Comparison of ENCODE assay signal across 22 cellular contexts in genomic region chr1:48048980-48049379, GRCh38. TPM values are rescaled to one million over a fixed set of nuclear protein-coding genes. Genes with fewer than 3 reads are reported as not detected.
DNase-seq lines count a peak whose midpoint lies in the region; ATAC-seq, FAIRE-seq and TF ChIP-seq lines count a peak whose summit lies in the region.
"Had no signal": no experiment of that assay in that cellular context is flagged by ENCODE, and none has a peak within 500 bp of the region (broad histone marks: within the 10 kb centered on the region; RNA-seq: fewer than 3 reads in every experiment).

No MANE protein-coding gene starts in this region.

- peaks cover 8% of the 10 kb centered on the region for H3K4me1 Mint-ChIP-seq in WTC11
- H3K4me1 Mint-ChIP-seq: CD8-positive, alpha-beta memory T cell had no signal

- H3K9me3 ChIP-seq in esophagus muscularis mucosa (no peaks in the 10 kb centered on the region), right atrium auricular region (no peaks in the 10 kb centered on the region)

- ATAC-seq in WTC11 = peak; percentile 38; the same call in 1 of the 2 replicates
- peak; percentile 58 for ATAC-seq in sciatic nerve
- ATAC-seq: HepG2 had no signal

- no peak for FAIRE-seq in D721Med (lab: Jason Lieb, UNC)
- FAIRE-seq: H54, HepG2, RCC 7860 had no signal

- intact Hi-C loops in esophagus muscularis mucosa (cut with DNase I) (no loop called here), sciatic nerve (cut with DNase I) (no loop called here)

- CTCF ChIA-PET in WTC11 (lab: Charles Lee) = interaction anchor here (0.9 to 5.5 kb wide), 3 partner anchors 12 to 51 kb away, joined by 3 to 25 read pairs (median 4); partner anchors contain the start of gene TRABD2B

- H3K27ac ChIP-seq in esophagus muscularis mucosa (replicated peaks in 1 of 4) = peak overlapping the region in 3 of 4 donors; percentile 20 to 47 (median 42)
- peak overlapping the region; percentile 52 to 80 for H3K27ac ChIP-seq in right atrium auricular region
- H3K27ac ChIP-seq: SK-N-MC had no signal

- H3K4me3 Mint-ChIP-seq in WTC11 = no peak overlapping the region
- H3K4me3 Mint-ChIP-seq: CD8-positive, alpha-beta memory T cell had no signal

- no peak for TF ChIP-seq EP300 in esophagus muscularis mucosa (IDR thresholded peaks at IDR 0.05)

- peaks cover 9 to 46% (median 33%) of the 10 kb centered on the region in 4 donors for H3K4me1 ChIP-seq in esophagus muscularis mucosa
- peaks cover 0 to 76% of the 10 kb centered on the region in 2 donors for H3K4me1 ChIP-seq in right atrium auricular region

- H3K36me3 ChIP-seq in esophagus muscularis mucosa (no peaks in the 10 kb centered on the region), right atrium auricular region (no peaks in the 10 kb centered on the region)

- 76% methylated on average over 7 of the region's 7 CpGs for WGBS in esophagus muscularis mucosa

- H3K27me3 Mint-ChIP-seq in WTC11 (ENCODE audit: low read depth) = peaks cover 40% of the 10 kb centered on the region

- H3K27me3 ChIP-seq in esophagus muscularis mucosa (no peaks in the 10 kb centered on the region), right atrium auricular region (no peaks in the 10 kb centered on the region)

- H3K9me3 Mint-ChIP-seq in WTC11 = no peaks in the 10 kb centered on the region

- no peak overlapping the region for H3K4me3 ChIP-seq in esophagus muscularis mucosa
- no peak overlapping the region for H3K4me3 ChIP-seq in right atrium auricular region
- H3K4me3 ChIP-seq: SK-N-MC had no signal

- no peak for TF ChIP-seq CTCF in WTC11 (IDR thresholded peaks at IDR 0.05)
- no peak for TF ChIP-seq CTCF in esophagus muscularis mucosa (IDR thresholded peaks at IDR 0.05)
- TF ChIP-seq CTCF in right atrium auricular region (IDR thresholded peaks at IDR 0.05) = no peak
- TF ChIP-seq CTCF in D721Med (IDR thresholded peaks at IDR 0.05; ENCODE audit: insufficient read depth, missing control alignments) = no peak

- no peaks in the 10 kb centered on the region for H3K36me3 Mint-ChIP-seq in WTC11
- H3K36me3 Mint-ChIP-seq: CD8-positive, alpha-beta memory T cell had no signal

- no peak overlapping the region for H3K27ac Mint-ChIP-seq in WTC11
- H3K27ac Mint-ChIP-seq: CD8-positive, alpha-beta memory T cell had no signal

- POLR2A ChIA-PET in WTC11 (lab: Charles Lee) = no interaction called here

- DNase-seq in WTC11 (ENCODE audit: low spot score) (no peak), esophagus muscularis mucosa (ENCODE audit: extremely low spot score) (no peak), right atrium auricular region (ENCODE audit: low spot score) (no peak), sciatic nerve (ENCODE audit: low spot score) (no peak), SW 1271 (lab: John Stamatoyannopoulos, UW) (no peak), D721Med (ENCODE audit: insufficient read length, low spot score) (no peak), cerebellar cortex (ENCODE audit: low spot score) (no peak), NCI-H1436 (lab: John Stamatoyannopoulos, UW) (no peak)
- DNase-seq: ACHN; C1 segment of cervical spinal cord; CD8-positive, alpha-beta memory T cell; DMS79 treated with DMSO at 0.1 percent for 48 hours; KBM-7; NCI-H1105 treated with DMSO at 0.1 percent for 48 hours; NCI-H187; NCI-H345; NCI-H526; SHP77 had no signal

- TF ChIP-seq POLR2A in esophagus muscularis mucosa (IDR thresholded peaks at IDR 0.05; ENCODE audit: low read depth) = no peak

TF ChIP-seq in WTC11, 78 proteins besides CTCF, POLR2A, EP300 and RAD21 (continues in another document):
- no peak for TF ChIP-seq ZNF138 (CRISPR knock-in tag; conservative IDR thresholded peaks at IDR 0.05)
- TF ChIP-seq ZNF121 (CRISPR knock-in tag; IDR thresholded peaks at IDR 0.05) = no peak
- TF ChIP-seq, protein P1, sequence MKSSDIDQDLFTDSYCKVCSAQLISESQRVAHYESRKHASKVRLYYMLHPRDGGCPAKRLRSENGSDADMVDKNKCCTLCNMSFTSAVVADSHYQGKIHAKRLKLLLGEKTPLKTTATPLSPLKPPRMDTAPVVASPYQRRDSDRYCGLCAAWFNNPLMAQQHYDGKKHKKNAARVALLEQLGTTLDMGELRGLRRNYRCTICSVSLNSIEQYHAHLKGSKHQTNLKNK (CRISPR knock-in tag; IDR thresholded peaks at IDR 0.05) = no peak
- TF ChIP-seq, protein P2, sequence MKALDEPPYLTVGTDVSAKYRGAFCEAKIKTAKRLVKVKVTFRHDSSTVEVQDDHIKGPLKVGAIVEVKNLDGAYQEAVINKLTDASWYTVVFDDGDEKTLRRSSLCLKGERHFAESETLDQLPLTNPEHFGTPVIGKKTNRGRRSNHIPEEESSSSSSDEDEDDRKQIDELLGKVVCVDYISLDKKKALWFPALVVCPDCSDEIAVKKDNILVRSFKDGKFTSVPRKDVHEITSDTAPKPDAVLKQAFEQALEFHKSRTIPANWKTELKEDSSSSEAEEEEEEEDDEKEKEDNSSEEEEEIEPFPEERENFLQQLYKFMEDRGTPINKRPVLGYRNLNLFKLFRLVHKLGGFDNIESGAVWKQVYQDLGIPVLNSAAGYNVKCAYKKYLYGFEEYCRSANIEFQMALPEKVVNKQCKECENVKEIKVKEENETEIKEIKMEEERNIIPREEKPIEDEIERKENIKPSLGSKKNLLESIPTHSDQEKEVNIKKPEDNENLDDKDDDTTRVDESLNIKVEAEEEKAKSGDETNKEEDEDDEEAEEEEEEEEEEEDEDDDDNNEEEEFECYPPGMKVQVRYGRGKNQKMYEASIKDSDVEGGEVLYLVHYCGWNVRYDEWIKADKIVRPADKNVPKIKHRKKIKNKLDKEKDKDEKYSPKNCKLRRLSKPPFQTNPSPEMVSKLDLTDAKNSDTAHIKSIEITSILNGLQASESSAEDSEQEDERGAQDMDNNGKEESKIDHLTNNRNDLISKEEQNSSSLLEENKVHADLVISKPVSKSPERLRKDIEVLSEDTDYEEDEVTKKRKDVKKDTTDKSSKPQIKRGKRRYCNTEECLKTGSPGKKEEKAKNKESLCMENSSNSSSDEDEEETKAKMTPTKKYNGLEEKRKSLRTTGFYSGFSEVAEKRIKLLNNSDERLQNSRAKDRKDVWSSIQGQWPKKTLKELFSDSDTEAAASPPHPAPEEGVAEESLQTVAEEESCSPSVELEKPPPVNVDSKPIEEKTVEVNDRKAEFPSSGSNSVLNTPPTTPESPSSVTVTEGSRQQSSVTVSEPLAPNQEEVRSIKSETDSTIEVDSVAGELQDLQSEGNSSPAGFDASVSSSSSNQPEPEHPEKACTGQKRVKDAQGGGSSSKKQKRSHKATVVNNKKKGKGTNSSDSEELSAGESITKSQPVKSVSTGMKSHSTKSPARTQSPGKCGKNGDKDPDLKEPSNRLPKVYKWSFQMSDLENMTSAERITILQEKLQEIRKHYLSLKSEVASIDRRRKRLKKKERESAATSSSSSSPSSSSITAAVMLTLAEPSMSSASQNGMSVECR (CRISPR knock-in tag; IDR thresholded peaks at IDR 0.05; ENCODE audit: borderline replicate concordance) = no peak
- no peak for TF ChIP-seq CREB1 (CRISPR knock-in tag; IDR thresholded peaks at IDR 0.05)
- TF ChIP-seq ATF3 (CRISPR knock-in tag; conservative IDR thresholded peaks at IDR 0.05) = no peak
- no peak for TF ChIP-seq HMGA2 (CRISPR knock-in tag; IDR thresholded peaks at IDR 0.05)
- no peak for TF ChIP-seq SMAD3 (CRISPR knock-in tag; IDR thresholded peaks at IDR 0.05; ENCODE audit: borderline replicate concordance)
- TF ChIP-seq, protein P3, sequence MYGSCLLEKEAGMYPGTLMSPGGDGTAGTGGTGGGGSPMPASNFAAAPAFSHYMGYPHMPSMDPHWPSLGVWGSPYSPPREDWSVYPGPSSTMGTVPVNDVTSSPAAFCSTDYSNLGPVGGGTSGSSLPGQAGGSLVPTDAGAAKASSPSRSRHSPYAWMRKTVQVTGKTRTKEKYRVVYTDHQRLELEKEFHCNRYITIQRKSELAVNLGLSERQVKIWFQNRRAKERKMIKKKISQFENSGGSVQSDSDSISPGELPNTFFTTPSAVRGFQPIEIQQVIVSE (CRISPR knock-in tag; IDR thresholded peaks at IDR 0.05; ENCODE audit: borderline replicate concordance) = no peak
- no peak for TF ChIP-seq ZBTB21 (CRISPR knock-in tag; IDR thresholded peaks at IDR 0.05; ENCODE audit: borderline replicate concordance)
- TF ChIP-seq, protein P4, sequence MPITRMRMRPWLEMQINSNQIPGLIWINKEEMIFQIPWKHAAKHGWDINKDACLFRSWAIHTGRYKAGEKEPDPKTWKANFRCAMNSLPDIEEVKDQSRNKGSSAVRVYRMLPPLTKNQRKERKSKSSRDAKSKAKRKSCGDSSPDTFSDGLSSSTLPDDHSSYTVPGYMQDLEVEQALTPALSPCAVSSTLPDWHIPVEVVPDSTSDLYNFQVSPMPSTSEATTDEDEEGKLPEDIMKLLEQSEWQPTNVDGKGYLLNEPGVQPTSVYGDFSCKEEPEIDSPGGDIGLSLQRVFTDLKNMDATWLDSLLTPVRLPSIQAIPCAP (CRISPR knock-in tag; IDR thresholded peaks at IDR 0.05) = no peak
- TF ChIP-seq, protein P5, sequence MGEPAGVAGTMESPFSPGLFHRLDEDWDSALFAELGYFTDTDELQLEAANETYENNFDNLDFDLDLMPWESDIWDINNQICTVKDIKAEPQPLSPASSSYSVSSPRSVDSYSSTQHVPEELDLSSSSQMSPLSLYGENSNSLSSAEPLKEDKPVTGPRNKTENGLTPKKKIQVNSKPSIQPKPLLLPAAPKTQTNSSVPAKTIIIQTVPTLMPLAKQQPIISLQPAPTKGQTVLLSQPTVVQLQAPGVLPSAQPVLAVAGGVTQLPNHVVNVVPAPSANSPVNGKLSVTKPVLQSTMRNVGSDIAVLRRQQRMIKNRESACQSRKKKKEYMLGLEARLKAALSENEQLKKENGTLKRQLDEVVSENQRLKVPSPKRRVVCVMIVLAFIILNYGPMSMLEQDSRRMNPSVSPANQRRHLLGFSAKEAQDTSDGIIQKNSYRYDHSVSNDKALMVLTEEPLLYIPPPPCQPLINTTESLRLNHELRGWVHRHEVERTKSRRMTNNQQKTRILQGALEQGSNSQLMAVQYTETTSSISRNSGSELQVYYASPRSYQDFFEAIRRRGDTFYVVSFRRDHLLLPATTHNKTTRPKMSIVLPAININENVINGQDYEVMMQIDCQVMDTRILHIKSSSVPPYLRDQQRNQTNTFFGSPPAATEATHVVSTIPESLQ (CRISPR knock-in tag; IDR thresholded peaks at IDR 0.05) = no peak

RNA-seq across cellular contexts. Expression of gene TRABD2B, which starts 51.8 kb away (rescaled TPM):
- total RNA-seq in WTC11 (2021) = 7.8 to 10.8 TPM (median 10.3 TPM) in 3 replicates
- 1 to 10 TPM; 4.0 to 7.6 (median 4.1) TPM for total RNA-seq in esophagus muscularis mucosa
- total RNA-seq in right atrium auricular region = 1 to 10 TPM; 3.1 to 8.1 TPM
- total RNA-seq in sciatic nerve = 5.0 TPM
- total RNA-seq: CD8-positive, alpha-beta memory T cell; HepG2 had no signal
